Comparison of ENCODE assay signal across 8 cellular contexts in the genomic region with DNA sequence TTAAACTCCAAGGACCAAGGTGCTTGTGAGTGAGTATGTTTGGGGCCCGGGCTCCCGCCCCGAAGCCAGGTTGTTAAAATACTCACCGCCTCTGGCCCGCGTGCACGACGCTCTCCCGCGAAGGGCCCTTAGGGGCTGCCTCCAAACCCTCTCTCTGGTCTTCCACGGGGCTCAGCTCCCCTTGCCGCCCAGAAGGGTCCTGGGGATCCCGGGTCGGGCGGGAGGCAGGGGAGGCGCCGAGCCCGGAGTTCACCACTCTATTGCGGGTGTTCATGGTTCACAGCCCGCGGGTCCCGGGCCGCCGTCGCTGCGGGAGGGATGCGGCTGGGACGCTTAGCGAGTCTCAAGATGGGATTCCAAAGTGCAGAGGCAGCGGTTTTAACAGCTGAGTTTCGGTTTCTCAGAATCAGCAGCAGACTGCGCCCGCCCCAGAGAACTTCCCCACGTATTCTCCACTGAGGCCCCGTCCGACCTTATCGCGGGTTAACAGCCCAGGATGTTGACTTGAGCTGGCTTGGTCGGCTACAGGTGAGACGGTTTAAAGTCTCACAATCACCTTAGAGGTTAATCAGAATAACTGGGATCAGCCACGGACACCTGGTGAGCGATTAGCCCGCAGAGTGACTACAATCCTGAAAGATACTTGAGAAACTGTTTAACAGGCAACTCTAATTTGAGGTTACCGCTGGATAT. TPM values are rescaled to one million over a fixed set of nuclear protein-coding genes. Genes with fewer than 3 reads are reported as not detected.
DNase-seq lines count a peak whose midpoint lies in the region; ATAC-seq, FAIRE-seq and TF ChIP-seq lines count a peak whose summit lies in the region.

A gene with protein sequence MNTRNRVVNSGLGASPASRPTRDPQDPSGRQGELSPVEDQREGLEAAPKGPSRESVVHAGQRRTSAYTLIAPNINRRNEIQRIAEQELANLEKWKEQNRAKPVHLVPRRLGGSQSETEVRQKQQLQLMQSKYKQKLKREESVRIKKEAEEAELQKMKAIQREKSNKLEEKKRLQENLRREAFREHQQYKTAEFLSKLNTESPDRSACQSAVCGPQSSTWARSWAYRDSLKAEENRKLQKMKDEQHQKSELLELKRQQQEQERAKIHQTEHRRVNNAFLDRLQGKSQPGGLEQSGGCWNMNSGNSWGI (minus strand): TSS at position 350 of the 693 bp plus-strand sequence. CDS start 76 bp downstream, at position 274.

- H3K4me1 Mint-ChIP-seq in WTC11 = peaks cover 16% of the 10 kb centered on the region

- POLR2A ChIA-PET in BJ (lab: Charles Lee) = interaction anchor here (0.6 to 0.7 kb wide), 2 partner anchors 31 to 635 kb away, joined by 3 read pairs; a partner anchor contains a TSS
- POLR2A ChIA-PET in WTC11 (lab: Charles Lee) = no interaction called here

- intact Hi-C loops in kidney (cut with DNase I) = no loop called here

- no peaks in the 10 kb centered on the region for H3K27me3 ChIP-seq in BJ (ENCODE audit: control insufficient read depth, insufficient read depth, low read length)
- no peaks in the 10 kb centered on the region for H3K27me3 ChIP-seq in bronchial epithelial cell (ENCODE audit: control insufficient read depth, insufficient read depth, low read length)

- no peaks in the 10 kb centered on the region for H3K36me3 ChIP-seq in BJ (ENCODE audit: control insufficient read depth, insufficient read depth, low read length)
- H3K36me3 ChIP-seq in bronchial epithelial cell (ENCODE audit: control insufficient read depth, insufficient read depth, low read length) = no peaks in the 10 kb centered on the region
- no peaks in the 10 kb centered on the region for H3K36me3 ChIP-seq in kidney (ENCODE audit: control insufficient read depth in 1 of 2, insufficient read depth in 2 of 2, low read length in 2 of 2)

- ATAC-seq in GM19438 (IDR thresholded peaks at IDR 0.05; ENCODE audit: low read depth, unreplicated experiment) = peak; percentile 73
- peak; percentile 57 for ATAC-seq in HG03558 (IDR thresholded peaks at IDR 0.05; ENCODE audit: extremely low read depth, unreplicated experiment)
- peak; percentile 86 for ATAC-seq in WTC11

- peak within 1 kb of the TSS; percentile 85 to 88 for H3K27ac ChIP-seq in kidney (ENCODE audit: low read depth in 2 of 2, low read length in 2 of 2)

- peak within 1 kb of the TSS; percentile 50 for H3K4me3 ChIP-seq in BJ (ENCODE audit: low read depth, low read length)
- peak within 1 kb of the TSS; percentile 44 for H3K4me3 ChIP-seq in bronchial epithelial cell (ENCODE audit: low read depth, low read length)
- H3K4me3 ChIP-seq in kidney (ENCODE audit: low read length in 2 of 2) = peak within 1 kb of the TSS; percentile 89 to 92

- peaks cover 31% of the 10 kb centered on the region for H3K27me3 Mint-ChIP-seq in WTC11 (ENCODE audit: low read depth)

- DNase-seq in BJ (ENCODE audit: low read depth) = no peak
- peak; percentile 63 for DNase-seq in WTC11 (ENCODE audit: low spot score)
- peak; percentile 50 for DNase-seq in bronchial epithelial cell (ENCODE audit: low read depth)
- peak; percentile 87 for DNase-seq in kidney
- peak; percentile 36 to 43 for DNase-seq in stimulated activated CD4-positive, alpha-beta T cell treated with anti-CD3 and anti-CD28 coated beads, Interleukin-1b, Interleukin-23, amount 100 ng/mL, for 1 hour (ENCODE audit: low read depth in 2 of 2)
- no peak for DNase-seq in cerebellar cortex (ENCODE audit: low spot score)

- peak within 1 kb of the TSS; percentile 75 for H3K4me3 Mint-ChIP-seq in WTC11

- FAIRE-seq in bronchial epithelial cell (lab: Jason Lieb, UNC) (no peak), kidney (lab: Jason Lieb, UNC) (no peak)

- peak within 1 kb of the TSS; percentile 91 to 92 for H3K9ac ChIP-seq in kidney (ENCODE audit: low read length in 2 of 2)

- H3K9me3 ChIP-seq in kidney (ENCODE audit: control insufficient read depth in 1 of 2, low read length in 2 of 2) = no peaks in the 10 kb centered on the region

- H3K9me3 Mint-ChIP-seq in WTC11 = no peaks in the 10 kb centered on the region

- no peak within 1 kb of the TSS; the same call in 1 of the 2 replicates for H3K27ac Mint-ChIP-seq in WTC11

- H3K4me1 ChIP-seq in kidney (ENCODE audit: control insufficient read depth in 1 of 2, insufficient read depth in 1 of 2, low read depth in 1 of 2, low read length in 2 of 2) = peaks cover 2 to 7% of the 10 kb centered on the region in 2 donors

- CTCF ChIA-PET in BJ (lab: Yijun Ruan, JAX) (interaction anchor here (0.6 to 3.7 kb wide), 3 partner anchors 23 to 737 kb away, joined by 3 to 18 read pairs (median 3); no protein-coding TSS in a partner anchor), WTC11 (lab: Charles Lee) (interaction anchor here (0.7 to 1.1 kb wide), 6 partner anchors 20 to 124 kb away, joined by 3 to 4 read pairs (median 3); no protein-coding TSS in a partner anchor)

- TF ChIP-seq CTCF in BJ (IDR thresholded peaks at IDR 0.05; ENCODE audit: insufficient read depth, low read depth, low read length) = no peak
- TF ChIP-seq CTCF in WTC11 (IDR thresholded peaks at IDR 0.05) = no peak
- TF ChIP-seq CTCF in bronchial epithelial cell (IDR thresholded peaks at IDR 0.05; ENCODE audit: insufficient read depth, low read length, severe bottlenecking) = no peak
- TF ChIP-seq CTCF in kidney (IDR thresholded peaks at IDR 0.05; ENCODE audit: borderline replicate concordance, extremely low read depth, insufficient read depth) = no peak

- no peaks in the 10 kb centered on the region for H3K36me3 Mint-ChIP-seq in WTC11

TF ChIP-seq in WTC11, 78 proteins besides CTCF, POLR2A, EP300 and RAD21:
- TF ChIP-seq ZNF423 (CRISPR knock-in tag; IDR thresholded peaks at IDR 0.05) (no peak), OVOL2 (CRISPR knock-in tag; IDR thresholded peaks at IDR 0.05; ENCODE audit: borderline replicate concordance) (no peak), JAZF1 (CRISPR knock-in tag; IDR thresholded peaks at IDR 0.05) (no peak)
- TF ChIP-seq, protein P1, sequence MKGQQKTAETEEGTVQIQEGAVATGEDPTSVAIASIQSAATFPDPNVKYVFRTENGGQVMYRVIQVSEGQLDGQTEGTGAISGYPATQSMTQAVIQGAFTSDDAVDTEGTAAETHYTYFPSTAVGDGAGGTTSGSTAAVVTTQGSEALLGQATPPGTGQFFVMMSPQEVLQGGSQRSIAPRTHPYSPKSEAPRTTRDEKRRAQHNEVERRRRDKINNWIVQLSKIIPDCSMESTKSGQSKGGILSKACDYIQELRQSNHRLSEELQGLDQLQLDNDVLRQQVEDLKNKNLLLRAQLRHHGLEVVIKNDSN (CRISPR knock-in tag; IDR thresholded peaks at IDR 0.05) = 0 out of 2 replicates have a peak, but pooled peaks have one; percentile 20
- TF ChIP-seq, protein P2, sequence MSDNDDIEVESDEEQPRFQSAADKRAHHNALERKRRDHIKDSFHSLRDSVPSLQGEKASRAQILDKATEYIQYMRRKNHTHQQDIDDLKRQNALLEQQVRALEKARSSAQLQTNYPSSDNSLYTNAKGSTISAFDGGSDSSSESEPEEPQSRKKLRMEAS (CRISPR knock-in tag; IDR thresholded peaks at IDR 0.05) = peak; percentile 71

RNA-seq across cellular contexts. Expression of the gene that starts here (rescaled TPM):
- 2.5 and 4.5 TPM in 2 replicates for polyA plus RNA-seq in BJ (2011; rRNA removed)
- 1.0 and 1.4 TPM in 2 replicates for polyA minus RNA-seq in BJ (2011; rRNA and poly(A)+ RNA removed)
- total RNA-seq in WTC11 (2021) = 0.37 to 2.1 TPM (median 0.73 TPM) in 3 replicates
- 0.53 and 1.2 TPM in 2 replicates for total RNA-seq in bronchial epithelial cell
- total RNA-seq in kidney = 12.2 TPM
- 11.2 TPM for polyA plus RNA-seq in kidney (ENCODE audit: insufficient read depth, low read depth, low replicate concordance)

Comparison
In these comparisons a context has a peak if more than half of its experiments do, and no peak if none do; other contexts are left out.
1. DNase-seq: peak in WTC11 (single experiment), bronchial epithelial cell (single experiment), kidney (single experiment) and stimulated activated CD4-positive, alpha-beta T cell treated with anti-CD3 and anti-CD28 coated beads, Interleukin-1b, Interleukin-23, amount 100 ng/mL, for 1 hour (2 of 2); none in BJ (single experiment) and cerebellar cortex (single experiment).
2. Peak in every context shown above with its lines, with median percentiles within 50 percentile points of each other: H3K4me3 ChIP-seq and ATAC-seq.